ENCODE assay signal across 8 cellular contexts in genomic region chr13:19860884-19861655, GRCh38. TPM values are rescaled to one million over a fixed set of nuclear protein-coding genes. Genes with fewer than 3 reads are reported as not detected.
DNase-seq lines count a peak whose midpoint lies in the region; FAIRE-seq and TF ChIP-seq lines count a peak whose summit lies in the region.

No MANE protein-coding gene starts in this region.

- H3K4me3 ChIP-seq in SJSA1 (no peak overlapping the region), epithelial cell of proximal tubule (ENCODE audit: low read depth, low read length) (peak overlapping the region; percentile 89), retinal pigment epithelial cell (ENCODE audit: low read length) (peak overlapping the region; percentile 85)

- H3K27me3 ChIP-seq in SJSA1 (replicated peaks) = no peaks in the 10 kb centered on the region

- no peak for TF ChIP-seq CTCF in epithelial cell of proximal tubule (conservative IDR thresholded peaks at IDR 0.05; ENCODE audit: low read depth, low read length)
- TF ChIP-seq CTCF in retinal pigment epithelial cell (conservative IDR thresholded peaks at IDR 0.05; ENCODE audit: low read depth, low read length) = no peak
- no peak for TF ChIP-seq CTCF in D721Med (IDR thresholded peaks at IDR 0.05; ENCODE audit: insufficient read depth, missing control alignments)

- H3K9me3 ChIP-seq in SJSA1 (replicated peaks) = no peaks in the 10 kb centered on the region

- 0 out of 2 replicates have a peak overlapping the region, but pooled peaks have one; percentile 20 for H3K27ac ChIP-seq in SJSA1

- DNase-seq in H54 (ENCODE audit: insufficient read length, low spot score) = no peak
- DNase-seq in SJSA1 (ENCODE audit: low read depth in 1 of 2, low spot score in 2 of 2) = peak; percentile 54 to 69
- DNase-seq in epithelial cell of proximal tubule (ENCODE audit: low read depth) = no peak
- DNase-seq in retinal pigment epithelial cell (ENCODE audit: low read depth) = peak; percentile 90
- DNase-seq in D721Med (ENCODE audit: insufficient read length, low spot score) = no peak
- no peak for DNase-seq in AML-193 (lab: John Stamatoyannopoulos, UW)
- DNase-seq in NCI-H2029 (lab: John Stamatoyannopoulos, UW) = no peak
- no peak for DNase-seq in CD1c-positive myeloid dendritic cell (ENCODE audit: extremely low spot score)

- H3K36me3 ChIP-seq in SJSA1 = peaks cover 8% of the 10 kb centered on the region; the same call in 1 of the 2 replicates

- no peak for TF ChIP-seq POLR2A in H54 (IDR thresholded peaks at IDR 0.05; ENCODE audit: low read depth, low read length)

- FAIRE-seq in H54 (lab: Jason Lieb, UNC) = peak; percentile 45
- no peak for FAIRE-seq in D721Med (lab: Jason Lieb, UNC)

- peaks cover 25% of the 10 kb centered on the region for H3K4me1 ChIP-seq in SJSA1 (replicated peaks)

RNA-seq across cellular contexts. Expression of gene ZMYM5, which starts 2.4 kb away (rescaled TPM):
- total RNA-seq in SJSA1 (2014; rRNA removed; shearing (Covaris generic)) = 4.7 and 6.7 TPM in 2 replicates
- total RNA-seq in epithelial cell of proximal tubule = 4.1 and 8.0 TPM in 2 replicates

Comparison
In these comparisons a context has a peak if more than half of its experiments do, and no peak if none do; other contexts are left out.
1. DNase-seq: peak in SJSA1 (2 of 2) and retinal pigment epithelial cell (single experiment); none in H54 (single experiment), epithelial cell of proximal tubule (single experiment), D721Med (single experiment), AML-193 (0 of 2), NCI-H2029 (single experiment) and CD1c-positive myeloid dendritic cell (single experiment).